In genomic region chr14:102491786-102492522, GRCh38 we compare ENCODE assay signal across 1 cellular context.
TF ChIP-seq lines count a peak whose summit lies in the region.

No MANE protein-coding gene starts in this region.

TF ChIP-seq in HepG2, 621 proteins besides CTCF, POLR2A, EP300 and RAD21:
- TF ChIP-seq KDM4B (CRISPR knock-in tag; IDR thresholded peaks at IDR 0.05) (no peak), MXI1 (IDR thresholded peaks at IDR 0.05; ENCODE audit: borderline replicate concordance, low read depth, low read length) (no peak), ZBTB49 (CRISPR knock-in tag; IDR thresholded peaks at IDR 0.05; ENCODE audit: borderline replicate concordance) (no peak), ZHX2 (IDR thresholded peaks at IDR 0.05; ENCODE audit: low read depth) (no peak), ZHX2 (CRISPR knock-in tag; IDR thresholded peaks at IDR 0.05; ENCODE audit: borderline replicate concordance) (no peak), ZNF552 (CRISPR knock-in tag; IDR thresholded peaks at IDR 0.05; ENCODE audit: borderline replicate concordance) (no peak), JUN (CRISPR knock-in tag; IDR thresholded peaks at IDR 0.05) (no peak), TEF (CRISPR knock-in tag; IDR thresholded peaks at IDR 0.05) (no peak), ZNF772 (CRISPR knock-in tag; IDR thresholded peaks at IDR 0.05) (no peak), SOX5 (CRISPR knock-in tag; IDR thresholded peaks at IDR 0.05; ENCODE audit: borderline replicate concordance) (no peak), ONECUT2 (CRISPR knock-in tag; IDR thresholded peaks at IDR 0.05) (no peak), ZNF230 (CRISPR knock-in tag; IDR thresholded peaks at IDR 0.05) (no peak), ZNF232 (CRISPR knock-in tag; IDR thresholded peaks at IDR 0.05; ENCODE audit: borderline replicate concordance) (no peak), KDM3A (CRISPR knock-in tag; IDR thresholded peaks at IDR 0.05; ENCODE audit: low read depth) (no peak), MEIS2 (CRISPR knock-in tag; IDR thresholded peaks at IDR 0.05) (no peak), NCOR1 (IDR thresholded peaks at IDR 0.05; ENCODE audit: borderline replicate concordance, low read length) (no peak), JARID2 (CRISPR knock-in tag; IDR thresholded peaks at IDR 0.05; ENCODE audit: insufficient replicate concordance) (no peak), ZMAT3 (CRISPR knock-in tag; conservative IDR thresholded peaks at IDR 0.05) (no peak), MBNL3 (CRISPR knock-in tag; conservative IDR thresholded peaks at IDR 0.05) (no peak), ARNTL (CRISPR knock-in tag; IDR thresholded peaks at IDR 0.05) (no peak)
